Comparison of ENCODE assay signal across 19 cellular contexts in the genomic region with DNA sequence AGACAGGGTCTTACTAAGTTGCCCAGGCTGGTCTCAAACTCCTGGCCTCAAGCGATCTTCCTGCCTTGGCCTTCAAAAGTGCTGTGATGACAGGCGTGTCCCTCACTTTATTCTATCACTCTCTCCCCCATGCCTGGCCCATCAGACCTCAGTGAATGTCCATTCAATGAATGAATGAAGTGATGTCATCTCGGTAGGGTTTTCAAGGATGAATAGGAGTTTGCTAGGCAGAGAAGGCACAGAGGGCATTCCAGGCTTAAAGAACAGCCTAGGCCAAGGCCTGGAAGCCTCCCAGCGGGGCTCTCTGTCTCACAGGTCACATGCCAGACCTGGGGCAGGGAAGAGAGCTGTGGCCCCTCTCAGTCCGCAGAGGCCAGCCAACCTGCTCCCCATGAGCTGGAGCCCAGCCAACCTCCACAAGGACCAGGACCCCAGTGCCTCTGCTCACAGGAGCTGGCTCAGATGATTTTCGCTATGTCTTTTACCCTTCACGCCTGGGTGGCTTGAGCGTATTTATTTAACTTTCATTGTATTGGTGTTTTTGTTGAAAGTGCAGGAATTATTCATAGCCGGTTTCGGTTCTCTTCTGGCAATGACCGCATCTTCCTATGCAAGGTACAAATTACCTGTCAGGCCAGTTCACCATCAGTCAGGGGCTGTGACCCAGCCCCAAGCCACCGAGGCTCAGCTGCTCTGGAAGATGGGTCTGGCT. TPM values are rescaled to one million over a fixed set of nuclear protein-coding genes. Genes with fewer than 3 reads are reported as not detected.
DNase-seq lines count a peak whose midpoint lies in the region; ATAC-seq and TF ChIP-seq lines count a peak whose summit lies in the region.
"Had no signal": no experiment of that assay in that cellular context is flagged by ENCODE, and none has a peak within 500 bp of the region (broad histone marks: within the 10 kb centered on the region; RNA-seq: fewer than 3 reads in every experiment).

No MANE protein-coding gene starts in this region.

- intact Hi-C loops in activated B cell treated with CpG ODN at 0.5 μM for 24 hours (cut with micrococcal nuclease), result no loop called here
- intact Hi-C loops in naive thymus-derived CD4-positive, alpha-beta T cell (cut with micrococcal nuclease), result no loop called here

- no peak overlapping the region for H3K27ac Mint-ChIP-seq in activated B cell treated with CpG ODN at 0.5 μM for 24 hours
- H3K27ac Mint-ChIP-seq in naive thymus-derived CD4-positive, alpha-beta T cell, result no peak overlapping the region
- H3K27ac Mint-ChIP-seq: activated T-helper 1 cell treated with anti-CD3 and anti-CD28 coated beads, Interleukin-12 subunit alpha, Interleukin-12 subunit beta, Interleukin-2, Interleukin-4 antibody, amounts not matched to agents 30 ng/mL and 10 ng/mL and 1 ng/mL, durations not matched to agents 14 hours and 24 hours and 36 hours had no signal

- H3K27me3 Mint-ChIP-seq in activated B cell treated with CpG ODN at 0.5 μM for 24 hours, result peaks cover 24% of the 10 kb centered on the region
- peaks cover 13 to 32% (median 26%) of the 10 kb centered on the region in 5 donors for H3K27me3 Mint-ChIP-seq in naive thymus-derived CD4-positive, alpha-beta T cell

- H3K4me3 ChIP-seq in DOHH2 (ENCODE audit: low read length) (no peak overlapping the region), smooth muscle cell (no peak overlapping the region)
- no peak overlapping the region for H3K4me3 ChIP-seq in naive thymus-derived CD4-positive, alpha-beta T cell (ENCODE audit: low read length)
- H3K4me3 ChIP-seq: cardiac muscle cell, heart right ventricle, right atrium auricular region had no signal

- H4K20me1 ChIP-seq in DOHH2 (ENCODE audit: control insufficient read depth, insufficient read depth, low read depth, low read length), result 0 out of 2 replicates have a peak, but pooled peaks cover 5% of the 10 kb centered on the region
- peaks cover 6% of the 10 kb centered on the region for H4K20me1 ChIP-seq in smooth muscle cell (ENCODE audit: low read depth)

- H3K9ac ChIP-seq in smooth muscle cell (ENCODE audit: low read depth), result no peak overlapping the region

- ATAC-seq in GM18868 (IDR thresholded peaks at IDR 0.05; ENCODE audit: unreplicated experiment) (peak; percentile 84), HG02759 (IDR thresholded peaks at IDR 0.05; ENCODE audit: unreplicated experiment) (peak; percentile 71), activated B cell treated with CpG ODN at 0.5 μM for 24 hours (ENCODE audit: low read depth) (peak; percentile 31), GM21737 (IDR thresholded peaks at IDR 0.05; ENCODE audit: unreplicated experiment) (no peak)
- no peak for ATAC-seq in naive thymus-derived CD4-positive, alpha-beta T cell
- ATAC-seq: heart right ventricle, Panc1 had no signal

- peaks cover 8% of the 10 kb centered on the region for H3K9me3 Mint-ChIP-seq in activated B cell treated with CpG ODN at 0.5 μM for 24 hours
- H3K9me3 Mint-ChIP-seq in naive thymus-derived CD4-positive, alpha-beta T cell, result peaks cover 0 to 22% (median 7%) of the 10 kb centered on the region in 11 donors

- H3K27ac ChIP-seq in DOHH2 (ENCODE audit: low read depth, low read length) (no peak overlapping the region), smooth muscle cell (ENCODE audit: low read depth) (no peak overlapping the region)
- H3K27ac ChIP-seq in naive thymus-derived CD4-positive, alpha-beta T cell (ENCODE audit: low read depth, low read length), result no peak overlapping the region
- H3K27ac ChIP-seq: cardiac muscle cell, heart right ventricle, right atrium auricular region, VCaP had no signal

- WGBS in smooth muscle cell (ENCODE audit: low lambda C conversion rate), result 90% methylated on average over 12 of the region's 12 CpGs

- DNase-seq in activated B cell treated with CpG ODN at 0.5 μM for 24 hours (no peak), smooth muscle cell (lab: John Stamatoyannopoulos, UW; ENCODE audit: unreplicated experiment) (no peak)
- no peak for DNase-seq in effector CD8-positive, alpha-beta T cell (lab: John Stamatoyannopoulos, UW)
- no peak for DNase-seq in naive thymus-derived CD4-positive, alpha-beta T cell
- DNase-seq: heart right ventricle, islet precursor cell, mesendoderm, NCI-H2081 treated with DMSO at 0.1 percent for 48 hours, NCI-H526 had no signal

- TF ChIP-seq CTCF in DOHH2 (IDR thresholded peaks at IDR 0.05; ENCODE audit: low read depth, low read length, poor library complexity, severe bottlenecking) (no peak), activated B cell treated with CpG ODN at 0.5 μM for 24 hours (IDR thresholded peaks at IDR 0.05) (no peak), smooth muscle cell (IDR thresholded peaks at IDR 0.05; ENCODE audit: borderline replicate concordance, insufficient read depth, poor library complexity, severe bottlenecking) (no peak)

- H3K36me3 Mint-ChIP-seq in activated B cell treated with CpG ODN at 0.5 μM for 24 hours (ENCODE audit: low read depth), result no peaks in the 10 kb centered on the region
- peaks cover 5 to 25% (median 17%) of the 10 kb centered on the region in 5 donors for H3K36me3 Mint-ChIP-seq in naive thymus-derived CD4-positive, alpha-beta T cell
- H3K36me3 Mint-ChIP-seq: IgD-negative memory B cell had no signal

- peaks cover 8% of the 10 kb centered on the region for H3K4me1 ChIP-seq in DOHH2 (ENCODE audit: control insufficient read depth, low read length)
- no peaks in the 10 kb centered on the region for H3K4me1 ChIP-seq in naive thymus-derived CD4-positive, alpha-beta T cell (ENCODE audit: control insufficient read depth in 2 of 2, insufficient read depth in 2 of 2, low read length in 2 of 2)
- H3K4me1 ChIP-seq in smooth muscle cell (ENCODE audit: low read depth), result no peaks in the 10 kb centered on the region

- H3K4me1 Mint-ChIP-seq in activated B cell treated with CpG ODN at 0.5 μM for 24 hours, result peaks cover 8% of the 10 kb centered on the region
- H3K4me1 Mint-ChIP-seq in naive thymus-derived CD4-positive, alpha-beta T cell, result peaks cover 0 to 6% (median 0%) of the 10 kb centered on the region in 7 donors

- H3F3A ChIP-seq in DOHH2 (ENCODE audit: control insufficient read depth, insufficient read depth), result no peaks in the 10 kb centered on the region
- peaks cover 4% of the 10 kb centered on the region for H3F3A ChIP-seq in smooth muscle cell (ENCODE audit: low read depth)

- H3K4me3 Mint-ChIP-seq in activated B cell treated with CpG ODN at 0.5 μM for 24 hours, result no peak overlapping the region
- no peak overlapping the region for H3K4me3 Mint-ChIP-seq in naive thymus-derived CD4-positive, alpha-beta T cell
- H3K4me3 Mint-ChIP-seq: activated T-helper 1 cell treated with anti-CD3 and anti-CD28 coated beads, Interleukin-12 subunit alpha, Interleukin-12 subunit beta, Interleukin-2, Interleukin-4 antibody, amounts not matched to agents 30 ng/mL and 10 ng/mL and 1 ng/mL, durations not matched to agents 14 hours and 24 hours and 36 hours had no signal

- peaks cover 26% of the 10 kb centered on the region for H3K27me3 ChIP-seq in DOHH2 (ENCODE audit: control insufficient read depth, low read length)
- H3K27me3 ChIP-seq in naive thymus-derived CD4-positive, alpha-beta T cell (ENCODE audit: control insufficient read depth in 2 of 2, insufficient read depth in 2 of 2, low read length in 2 of 2), result peaks cover 0 to 3% of the 10 kb centered on the region in 2 donors
- H3K27me3 ChIP-seq in smooth muscle cell (ENCODE audit: low read depth), result no peaks in the 10 kb centered on the region
- H3K27me3 ChIP-seq: cardiac muscle cell, heart right ventricle, right atrium auricular region had no signal

- H3K9me3 ChIP-seq in DOHH2 (ENCODE audit: control insufficient read depth, insufficient read depth, low read length) (peaks cover 3% of the 10 kb centered on the region; the same call in 1 of the 2 replicates), smooth muscle cell (replicated peaks; ENCODE audit: low read depth) (no peaks in the 10 kb centered on the region)
- H3K9me3 ChIP-seq in naive thymus-derived CD4-positive, alpha-beta T cell (ENCODE audit: control insufficient read depth in 2 of 3, low read length in 3 of 3), result no peaks in the 10 kb centered on the region

- no peaks in the 10 kb centered on the region for H3K9me2 ChIP-seq in DOHH2 (replicated peaks; ENCODE audit: control insufficient read depth, low read length)

- H3K36me3 ChIP-seq in DOHH2 (ENCODE audit: control insufficient read depth, low read length), result no peaks in the 10 kb centered on the region
- H3K36me3 ChIP-seq in naive thymus-derived CD4-positive, alpha-beta T cell (ENCODE audit: control insufficient read depth in 2 of 3, insufficient read depth in 3 of 3, low read length in 3 of 3), result no peaks in the 10 kb centered on the region
- no peaks in the 10 kb centered on the region for H3K36me3 ChIP-seq in smooth muscle cell (ENCODE audit: low read depth)
- H3K36me3 ChIP-seq: cardiac muscle cell, right atrium auricular region had no signal

- CTCF ChIA-PET in activated B cell treated with CpG ODN at 0.5 μM for 24 hours (lab: Charles Lee), result interaction anchor here (0.6 kb wide), 1 partner anchor 16 kb away, joined by 3 read pairs; no protein-coding TSS in a partner anchor
- CTCF ChIA-PET in naive thymus-derived CD4-positive, alpha-beta T cell (lab: Charles Lee), result no interaction called here

- H3K4me2 ChIP-seq in DOHH2 (ENCODE audit: low read length), result peak overlapping the region; percentile 22; the same call in 1 of the 2 replicates
- H3K4me2 ChIP-seq in smooth muscle cell, result no peak overlapping the region

- POLR2A ChIA-PET in activated B cell treated with CpG ODN at 0.5 μM for 24 hours (lab: Charles Lee), result no interaction called here
- POLR2A ChIA-PET in naive thymus-derived CD4-positive, alpha-beta T cell (lab: Charles Lee), result no interaction called here

- no peaks in the 10 kb centered on the region for H3K79me2 ChIP-seq in DOHH2 (ENCODE audit: control insufficient read depth, low read length)
- H3K79me2 ChIP-seq in smooth muscle cell (ENCODE audit: low read depth), result peaks cover 34% of the 10 kb centered on the region

- H2AFZ ChIP-seq in smooth muscle cell (ENCODE audit: low read depth), result no peak overlapping the region

RNA-seq across cellular contexts. Expression of gene TNRC18, which starts 11.8 kb away (rescaled TPM):
- 55.0 and 57.2 TPM in 2 replicates for total RNA-seq in activated B cell treated with CpG ODN at 0.5 μM for 24 hours
- 10 to 100 TPM; 34.2 to 83.7 (median 49.3) TPM for total RNA-seq in naive thymus-derived CD4-positive, alpha-beta T cell
- under 1 TPM; 0.18 to 0.98 TPM for polyA plus RNA-seq in naive thymus-derived CD4-positive, alpha-beta T cell
- total RNA-seq in smooth muscle cell, result 16.9 and 40.3 TPM in 2 replicates
- polyA plus RNA-seq in smooth muscle cell, result 6.4 and 11.7 TPM in 2 replicates

Comparison
In these comparisons a context has a peak if more than half of its experiments do, and no peak if none do; other contexts are left out.
1. ATAC-seq: peak in GM18868 (single experiment), HG02759 (single experiment) and activated B cell treated with CpG ODN at 0.5 μM for 24 hours (single experiment); none in naive thymus-derived CD4-positive, alpha-beta T cell (single experiment) and GM21737 (single experiment).